Comparison of ENCODE assay signal across 22 cellular contexts in the genomic region with DNA sequence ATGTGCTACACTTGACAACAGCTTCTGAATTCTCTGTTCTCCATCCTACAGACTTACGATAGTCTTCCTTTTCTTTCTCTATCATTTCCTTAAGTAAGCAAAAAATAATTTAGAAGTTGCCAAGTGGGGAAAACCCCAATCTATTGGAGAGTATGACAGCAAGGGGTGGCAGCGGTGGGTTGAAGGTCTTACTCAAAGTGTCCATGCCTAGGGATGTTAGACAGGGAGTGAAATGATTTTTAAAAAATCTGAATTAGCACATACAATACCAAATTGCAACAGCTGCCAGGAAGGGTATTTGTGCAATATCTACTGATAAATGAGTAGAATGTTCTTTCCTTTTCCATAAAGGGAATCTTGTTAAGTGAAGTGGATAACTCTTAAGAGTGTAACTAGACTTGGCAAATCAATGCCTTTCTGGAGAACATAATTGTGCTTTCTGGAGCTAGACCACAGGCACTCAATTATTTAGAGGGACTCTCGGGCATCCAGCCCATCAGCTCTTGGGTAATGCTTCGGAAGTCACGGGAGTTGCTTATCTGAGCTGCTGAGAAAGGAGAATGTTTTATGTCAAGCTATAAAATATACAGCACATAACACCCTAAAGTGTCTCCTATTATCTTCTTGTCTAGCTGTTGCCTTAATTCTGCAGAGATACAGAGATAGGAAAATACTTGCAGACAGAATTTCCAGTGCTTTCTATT.
A peak's percentile ranks its signal among the peaks of the same experiment; 100 is the strongest.
DNase-seq lines count a peak whose midpoint lies in the region; TF ChIP-seq lines count a peak whose summit lies in the region.
"Had no signal": no experiment of that assay in that cellular context is flagged by ENCODE, and none has a peak within 500 bp of the region (broad histone marks: within the 10 kb centered on the region; RNA-seq: fewer than 3 reads in every experiment).

No MANE protein-coding gene starts in this region.

- H3K4me1 ChIP-seq in fibroblast of lung (ENCODE audit: control insufficient read depth, extremely low read depth, insufficient read depth, low read length) (no peaks in the 10 kb centered on the region), SJCRH30 (peaks cover 28% of the 10 kb centered on the region)

- H3K27ac Mint-ChIP-seq in nephron: peak overlapping the region in 2 of 3 experiments; percentile 24 to 44
- H3K27ac Mint-ChIP-seq in activated T-helper 1 cell treated with anti-CD3 and anti-CD28 coated beads, Interleukin-12 subunit alpha, Interleukin-12 subunit beta, Interleukin-2, Interleukin-4 antibody, amounts not matched to agents 30 ng/mL and 10 ng/mL and 1 ng/mL, durations not matched to agents 14 hours and 24 hours and 36 hours: no peak overlapping the region
- H3K27ac Mint-ChIP-seq: activated CD4-positive, alpha-beta memory T cell treated with anti-CD3 and anti-CD28 coated beads, Interleukin-2, amount 10 ng/mL, durations not matched to agents 7 days and 5 days; activated naive CD8-positive, alpha-beta T cell treated with anti-CD3 and anti-CD28 coated beads, Interleukin-2, amount 10 ng/mL, durations not matched to agents 7 days and 5 days; B cell; H9; natural killer cell treated with Interleukin-12 subunit alpha and Interleukin-12 subunit beta and Interleukin-15 and Interleukin-18, amount 100 ng/mL, for 72 hours had no signal

- DNase-seq in COLO829 (ENCODE audit: low spot score) (peak; percentile 4), NCI-H2227 (lab: John Stamatoyannopoulos, UW; ENCODE audit: unreplicated experiment) (peak; percentile 25), fibroblast of lung (ENCODE audit: low read depth in 2 of 2) (peak; percentile 76 to 95), SW480 (ENCODE audit: low spot score) (no peak), SJCRH30 (no peak), NCI-H146 (lab: John Stamatoyannopoulos, UW) (no peak)
- no peak for DNase-seq in activated T-helper 1 cell treated with anti-CD3 and anti-CD28 coated beads, Interleukin-12 subunit alpha, Interleukin-12 subunit beta, Interleukin-2, Interleukin-4 antibody, amounts not matched to agents 30 ng/mL and 10 ng/mL and 1 ng/mL, durations not matched to agents 14 hours and 24 hours and 36 hours (ENCODE audit: low spot score)
- DNase-seq: activated CD4-positive, alpha-beta memory T cell treated with anti-CD3 and anti-CD28 coated beads, Interleukin-2, amount 10 ng/mL, durations not matched to agents 7 days and 5 days; activated naive CD8-positive, alpha-beta T cell treated with anti-CD3 and anti-CD28 coated beads, Interleukin-2, amount 10 ng/mL, durations not matched to agents 7 days and 5 days; activated T-cell treated with anti-CD3 and anti-CD28 coated beads, Interleukin-2, amount 50 U/mL, for 48 hours; DMS 273 treated with DMSO at 0.1 percent for 48 hours; foreskin melanocyte; H9; mammary epithelial cell; NCI-H1694 treated with DMSO at 0.1 percent for 48 hours; NCI-H526 treated with DMSO at 0.1 percent for 48 hours; stomach; WERI-Rb-1 had no signal

- no peak overlapping the region for H2AFZ ChIP-seq in fibroblast of lung (ENCODE audit: low read length)

- H3K27me3 ChIP-seq in fibroblast of lung (ENCODE audit: control insufficient read depth, insufficient read depth, low read length) (no peaks in the 10 kb centered on the region), SJCRH30 (no peaks in the 10 kb centered on the region)
- H3K27me3 ChIP-seq: stomach had no signal

- no peaks in the 10 kb centered on the region for H3K36me3 Mint-ChIP-seq in nephron (ENCODE audit: low read depth)
- H3K36me3 Mint-ChIP-seq in activated T-helper 1 cell treated with anti-CD3 and anti-CD28 coated beads, Interleukin-12 subunit alpha, Interleukin-12 subunit beta, Interleukin-2, Interleukin-4 antibody, amounts not matched to agents 30 ng/mL and 10 ng/mL and 1 ng/mL, durations not matched to agents 14 hours and 24 hours and 36 hours (ENCODE audit: low read depth): no peaks in the 10 kb centered on the region
- H3K36me3 Mint-ChIP-seq: activated naive CD8-positive, alpha-beta T cell treated with anti-CD3 and anti-CD28 coated beads, Interleukin-2, amount 10 ng/mL, durations not matched to agents 7 days and 5 days; natural killer cell treated with Interleukin-12 subunit alpha and Interleukin-12 subunit beta and Interleukin-15 and Interleukin-18, amount 100 ng/mL, for 72 hours had no signal

- H3K9me3 Mint-ChIP-seq in nephron: no peaks in the 10 kb centered on the region
- H3K9me3 Mint-ChIP-seq in activated T-helper 1 cell treated with anti-CD3 and anti-CD28 coated beads, Interleukin-12 subunit alpha, Interleukin-12 subunit beta, Interleukin-2, Interleukin-4 antibody, amounts not matched to agents 30 ng/mL and 10 ng/mL and 1 ng/mL, durations not matched to agents 14 hours and 24 hours and 36 hours: peaks cover 8% of the 10 kb centered on the region
- H3K9me3 Mint-ChIP-seq: H9 had no signal

- no peak overlapping the region for H3K4me2 ChIP-seq in fibroblast of lung (ENCODE audit: extremely low read depth, insufficient read depth, low read length)

- intact Hi-C loops in activated T-helper 1 cell treated with anti-CD3 and anti-CD28 coated beads, Interleukin-12 subunit alpha, Interleukin-12 subunit beta, Interleukin-2, Interleukin-4 antibody, amounts not matched to agents 30 ng/mL and 10 ng/mL and 1 ng/mL, durations not matched to agents 14 hours and 24 hours and 36 hours (cut with micrococcal nuclease): no loop called here

- no peaks in the 10 kb centered on the region for H3K36me3 ChIP-seq in fibroblast of lung (ENCODE audit: control insufficient read depth, insufficient read depth, low read length)
- no peaks in the 10 kb centered on the region for H3K36me3 ChIP-seq in SJCRH30
- H3K36me3 ChIP-seq: stomach, WERI-Rb-1 had no signal

- H3K4me3 Mint-ChIP-seq in nephron: no peak overlapping the region
- no peak overlapping the region for H3K4me3 Mint-ChIP-seq in activated T-helper 1 cell treated with anti-CD3 and anti-CD28 coated beads, Interleukin-12 subunit alpha, Interleukin-12 subunit beta, Interleukin-2, Interleukin-4 antibody, amounts not matched to agents 30 ng/mL and 10 ng/mL and 1 ng/mL, durations not matched to agents 14 hours and 24 hours and 36 hours
- H3K4me3 Mint-ChIP-seq: activated CD4-positive, alpha-beta memory T cell treated with anti-CD3 and anti-CD28 coated beads, Interleukin-2, amount 10 ng/mL, durations not matched to agents 7 days and 5 days; activated naive CD8-positive, alpha-beta T cell treated with anti-CD3 and anti-CD28 coated beads, Interleukin-2, amount 10 ng/mL, durations not matched to agents 7 days and 5 days; B cell; central memory CD8-positive, alpha-beta T cell; H9; natural killer cell treated with Interleukin-12 subunit alpha and Interleukin-12 subunit beta and Interleukin-15 and Interleukin-18, amount 100 ng/mL, for 72 hours had no signal

- no peak overlapping the region for H3K4me3 ChIP-seq in fibroblast of lung (replicated peaks in 1 of 4; ENCODE audit: control extremely low read depth in 1 of 4, insufficient read depth in 1 of 4, low read depth in 3 of 4, low read length in 4 of 4)
- no peak overlapping the region for H3K4me3 ChIP-seq in SJCRH30
- H3K4me3 ChIP-seq: stomach had no signal

- no peaks in the 10 kb centered on the region for H3K9me3 ChIP-seq in fibroblast of lung (ENCODE audit: control insufficient read depth, insufficient read depth, low read depth, low read length)
- H3K9me3 ChIP-seq in SJCRH30 (replicated peaks): no peaks in the 10 kb centered on the region
- H3K9me3 ChIP-seq: stomach had no signal

- H3K9ac ChIP-seq in fibroblast of lung (ENCODE audit: insufficient read depth, low read length): no peak overlapping the region

- H3K4me1 Mint-ChIP-seq in nephron: peaks cover 30% of the 10 kb centered on the region
- H3K4me1 Mint-ChIP-seq in activated T-helper 1 cell treated with anti-CD3 and anti-CD28 coated beads, Interleukin-12 subunit alpha, Interleukin-12 subunit beta, Interleukin-2, Interleukin-4 antibody, amounts not matched to agents 30 ng/mL and 10 ng/mL and 1 ng/mL, durations not matched to agents 14 hours and 24 hours and 36 hours (ENCODE audit: low read depth): no peaks in the 10 kb centered on the region
- H3K4me1 Mint-ChIP-seq: activated CD4-positive, alpha-beta memory T cell treated with anti-CD3 and anti-CD28 coated beads, Interleukin-2, amount 10 ng/mL, durations not matched to agents 7 days and 5 days; activated naive CD8-positive, alpha-beta T cell treated with anti-CD3 and anti-CD28 coated beads, Interleukin-2, amount 10 ng/mL, durations not matched to agents 7 days and 5 days; B cell; central memory CD8-positive, alpha-beta T cell; H9 had no signal

- H3K27me3 Mint-ChIP-seq in nephron (ENCODE audit: low read depth): no peaks in the 10 kb centered on the region
- peaks cover 2% of the 10 kb centered on the region for H3K27me3 Mint-ChIP-seq in activated T-helper 1 cell treated with anti-CD3 and anti-CD28 coated beads, Interleukin-12 subunit alpha, Interleukin-12 subunit beta, Interleukin-2, Interleukin-4 antibody, amounts not matched to agents 30 ng/mL and 10 ng/mL and 1 ng/mL, durations not matched to agents 14 hours and 24 hours and 36 hours (ENCODE audit: insufficient read depth)
- H3K27me3 Mint-ChIP-seq: activated CD4-positive, alpha-beta memory T cell treated with anti-CD3 and anti-CD28 coated beads, Interleukin-2, amount 10 ng/mL, durations not matched to agents 7 days and 5 days; activated naive CD8-positive, alpha-beta T cell treated with anti-CD3 and anti-CD28 coated beads, Interleukin-2, amount 10 ng/mL, durations not matched to agents 7 days and 5 days; B cell; central memory CD8-positive, alpha-beta T cell; natural killer cell treated with Interleukin-12 subunit alpha and Interleukin-12 subunit beta and Interleukin-15 and Interleukin-18, amount 100 ng/mL, for 72 hours had no signal

- H3K27ac ChIP-seq in fibroblast of lung (ENCODE audit: insufficient read depth, low read length) (no peak overlapping the region), SJCRH30 (no peak overlapping the region; the same call in 1 of the 2 replicates)
- H3K27ac ChIP-seq: stomach, WERI-Rb-1 had no signal

- H3K79me2 ChIP-seq in fibroblast of lung (ENCODE audit: control insufficient read depth, insufficient read depth, low read length): no peaks in the 10 kb centered on the region

- no peak for TF ChIP-seq CTCF in fibroblast of lung (conservative IDR thresholded peaks at IDR 0.05 in 1 of 2, IDR thresholded peaks at IDR 0.05 in 1 of 2; ENCODE audit: low read depth in 1 of 2, low read length in 2 of 2)
- no peak for TF ChIP-seq CTCF in nephron (IDR thresholded peaks at IDR 0.05; ENCODE audit: unreplicated experiment in 3 of 3)

- H4K20me1 ChIP-seq in fibroblast of lung (ENCODE audit: control insufficient read depth, extremely low read depth, insufficient read depth, low read length): no peaks in the 10 kb centered on the region

Comparison
In these comparisons a context has a peak if more than half of its experiments do, and no peak if none do; other contexts are left out.
1. DNase-seq: peak in COLO829 (single experiment), NCI-H2227 (single experiment) and fibroblast of lung (2 of 2); none in SW480 (single experiment), activated T-helper 1 cell treated with anti-CD3 and anti-CD28 coated beads, Interleukin-12 subunit alpha, Interleukin-12 subunit beta, Interleukin-2, Interleukin-4 antibody, amounts not matched to agents 30 ng/mL and 10 ng/mL and 1 ng/mL, durations not matched to agents 14 hours and 24 hours and 36 hours (single experiment), SJCRH30 (0 of 2) and NCI-H146 (single experiment).